ENCODE assay signal across 27 cellular contexts in the genomic region with DNA sequence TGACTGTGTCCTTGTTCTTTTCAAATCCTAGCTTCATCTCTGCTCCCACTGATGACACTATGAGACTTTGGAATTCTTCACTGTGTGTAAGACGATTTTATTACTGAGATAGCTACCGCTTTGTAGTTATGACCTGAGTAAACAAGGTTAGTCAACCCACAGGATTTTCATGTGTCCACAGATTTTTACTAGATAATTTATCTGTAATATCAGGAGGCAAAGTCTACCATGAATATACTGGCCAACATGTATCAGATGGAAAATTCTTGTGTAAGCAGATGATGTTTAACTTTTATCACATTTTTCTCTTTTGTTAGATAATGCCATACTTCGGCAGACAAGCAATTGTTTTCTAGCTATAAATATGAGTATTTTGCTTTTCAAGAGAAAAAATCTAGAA.
DNase-seq lines count a peak whose midpoint lies in the region; ATAC-seq, FAIRE-seq and TF ChIP-seq lines count a peak whose summit lies in the region.
"Had no signal": no experiment of that assay in that cellular context is flagged by ENCODE, and none has a peak within 500 bp of the region (broad histone marks: within the 10 kb centered on the region; RNA-seq: fewer than 3 reads in every experiment).

No MANE protein-coding gene starts in this region.

- no peak overlapping the region for H3K27ac Mint-ChIP-seq in activated T-cell treated with anti-CD3 and anti-CD28 coated beads, Interleukin-2, amount 50 U/mL, for 72 hours
- H3K27ac Mint-ChIP-seq: activated CD8-positive, alpha-beta T cell treated with anti-CD3 and anti-CD28 coated beads for 36 hours; activated naive CD4-positive, alpha-beta T cell treated with anti-CD3 and anti-CD28 coated beads, Interleukin-2, amount 50 U/mL, for 72 hours; CD8-positive, alpha-beta T cell; progenitor cell of endocrine pancreas; stimulated activated naive CD8-positive, alpha-beta T cell treated with anti-CD3 and anti-CD28 coated beads, Interleukin-15, Interleukin-2, amounts not matched to agents 100 ng/mL and 50 ng/mL, for 24 hours; T-helper 1 cell treated with Interleukin-12 subunit alpha and Interleukin-12 subunit beta and Interleukin-4 antibody, amounts not matched to agents 30 μg/mL and 1 μg/mL, for 36 hours had no signal

- ATAC-seq in PC-3: peak; percentile 95
- ATAC-seq in activated T-cell treated with anti-CD3 and anti-CD28 coated beads, Interleukin-2, amount 50 U/mL, for 72 hours (replicated peaks in 1 of 2): no peak
- ATAC-seq in HG03025 (IDR thresholded peaks at IDR 0.05; ENCODE audit: low FRiP score, unreplicated experiment): no peak
- ATAC-seq: activated CD8-positive, alpha-beta T cell treated with anti-CD3 and anti-CD28 coated beads for 36 hours; activated naive CD4-positive, alpha-beta T cell treated with anti-CD3 and anti-CD28 coated beads, Interleukin-2, amount 50 U/mL, for 72 hours; CD8-positive, alpha-beta T cell had no signal

- peak overlapping the region; percentile 58 for H3K27ac ChIP-seq in PC-3 (ENCODE audit: low read length)
- H3K27ac ChIP-seq in hepatocyte: peak overlapping the region; percentile 20
- H3K27ac ChIP-seq in smooth muscle cell (ENCODE audit: low read depth): peak overlapping the region; percentile 19
- H3K27ac ChIP-seq: cardiac muscle cell, coronary artery, thoracic aorta had no signal

- H3K4me3 ChIP-seq in PC-3 (ENCODE audit: low read length): no peak overlapping the region
- H3K4me3 ChIP-seq in hepatocyte: no peak overlapping the region
- H3K4me3 ChIP-seq in smooth muscle cell: no peak overlapping the region
- H3K4me3 ChIP-seq: cardiac muscle cell, coronary artery, thoracic aorta had no signal

- WGBS in hepatocyte (ENCODE audit: low lambda C conversion rate, missing lambda C conversion rate): 41% methylated on average over 3 of the region's 3 CpGs
- WGBS in smooth muscle cell (ENCODE audit: low lambda C conversion rate): 33% methylated on average over 3 of the region's 3 CpGs

- no peaks in the 10 kb centered on the region for H3K9me2 ChIP-seq in PC-3 (replicated peaks; ENCODE audit: low read length)
- no peaks in the 10 kb centered on the region for H3K9me2 ChIP-seq in hepatocyte (replicated peaks; ENCODE audit: insufficient read depth)

- H3K9me3 ChIP-seq in PC-3 (ENCODE audit: low read length) (no peaks in the 10 kb centered on the region), hepatocyte (ENCODE audit: low read depth) (no peaks in the 10 kb centered on the region), smooth muscle cell (replicated peaks; ENCODE audit: low read depth) (no peaks in the 10 kb centered on the region)
- H3K9me3 ChIP-seq: thoracic aorta had no signal

- FAIRE-seq in HTR-8/SVneo (lab: Jason Lieb, UNC) (peak; percentile 26), H54 (lab: Jason Lieb, UNC) (no peak)

- CTCF ChIA-PET in PC-3 (lab: Charles Lee): interaction anchor here (0.6 kb wide), 1 partner anchor 24 kb away, joined by 3 read pairs; no protein-coding TSS in a partner anchor

- POLR2A ChIA-PET in PC-3 (lab: Charles Lee; ENCODE audit: unreplicated experiment): no interaction called here

- peaks cover 6% of the 10 kb centered on the region for H3K4me1 Mint-ChIP-seq in activated T-cell treated with anti-CD3 and anti-CD28 coated beads, Interleukin-2, amount 50 U/mL, for 72 hours (ENCODE audit: low read depth)

- DNase-seq in HTR-8/SVneo (ENCODE audit: insufficient read length, low spot score) (no peak), PC-3 (peak; percentile 88), hepatocyte (ENCODE audit: low spot score) (peak; percentile 23), smooth muscle cell (lab: John Stamatoyannopoulos, UW; ENCODE audit: unreplicated experiment) (no peak), NCI-H1694 treated with DMSO at 0.1 percent for 48 hours (lab: John Stamatoyannopoulos, UW) (no peak), H54 (ENCODE audit: insufficient read length, low spot score) (no peak)
- no peak for DNase-seq in activated T-cell treated with anti-CD3 and anti-CD28 coated beads, Interleukin-2, amount 50 U/mL, for 72 hours
- DNase-seq: activated CD8-positive, alpha-beta T cell treated with anti-CD3 and anti-CD28 coated beads for 36 hours; anterior cingulate cortex; CD8-positive, alpha-beta T cell; effector memory CD4-positive, alpha-beta T cell; GDM1; HCEC 1CT; kidney; NCI-H1105; NCI-H2029 treated with DMSO at 0.1 percent for 48 hours; NCI-H2227 treated with DMSO at 0.1 percent for 48 hours; NCI-H748 treated with DMSO at 0.1 percent for 48 hours; RPMI8226 had no signal

- H3K27me3 Mint-ChIP-seq in activated T-cell treated with anti-CD3 and anti-CD28 coated beads, Interleukin-2, amount 50 U/mL, for 72 hours (ENCODE audit: low read depth): no peaks in the 10 kb centered on the region
- H3K27me3 Mint-ChIP-seq: activated CD8-positive, alpha-beta T cell treated with anti-CD3 and anti-CD28 coated beads for 36 hours; progenitor cell of endocrine pancreas; stimulated activated naive CD8-positive, alpha-beta T cell treated with anti-CD3 and anti-CD28 coated beads, Interleukin-15, Interleukin-2, amounts not matched to agents 100 ng/mL and 50 ng/mL, for 24 hours had no signal

- TF ChIP-seq POLR2A in H54 (IDR thresholded peaks at IDR 0.05; ENCODE audit: low read depth, low read length): no peak

- H3F3A ChIP-seq in PC-3 (ENCODE audit: low read length, unreplicated experiment) (no peaks in the 10 kb centered on the region), smooth muscle cell (ENCODE audit: low read depth) (peaks cover 3% of the 10 kb centered on the region)

- no peak overlapping the region for H2AFZ ChIP-seq in PC-3 (ENCODE audit: low read length)
- H2AFZ ChIP-seq in hepatocyte: no peak overlapping the region
- H2AFZ ChIP-seq in smooth muscle cell (ENCODE audit: low read depth): peak overlapping the region; percentile 0

- peaks cover 28% of the 10 kb centered on the region for H3K4me1 ChIP-seq in PC-3 (ENCODE audit: insufficient read depth, low read length)
- peaks cover 22% of the 10 kb centered on the region for H3K4me1 ChIP-seq in hepatocyte (ENCODE audit: insufficient read depth)
- H3K4me1 ChIP-seq in smooth muscle cell (ENCODE audit: low read depth): peaks cover 9% of the 10 kb centered on the region

- peaks cover 0 to 1% of the 10 kb centered on the region in 2 donors for H3K36me3 Mint-ChIP-seq in activated T-cell treated with anti-CD3 and anti-CD28 coated beads, Interleukin-2, amount 50 U/mL, for 72 hours (ENCODE audit: insufficient read depth in 2 of 2)
- H3K36me3 Mint-ChIP-seq: activated naive CD4-positive, alpha-beta T cell treated with anti-CD3 and anti-CD28 coated beads, Interleukin-2, amount 50 U/mL, for 72 hours; CD8-positive, alpha-beta T cell had no signal

- no peak overlapping the region for H3K4me3 Mint-ChIP-seq in activated T-cell treated with anti-CD3 and anti-CD28 coated beads, Interleukin-2, amount 50 U/mL, for 72 hours
- H3K4me3 Mint-ChIP-seq: activated CD8-positive, alpha-beta T cell treated with anti-CD3 and anti-CD28 coated beads for 36 hours; CD8-positive, alpha-beta T cell; stimulated activated naive CD8-positive, alpha-beta T cell treated with anti-CD3 and anti-CD28 coated beads, Interleukin-15, Interleukin-2, amounts not matched to agents 100 ng/mL and 50 ng/mL, for 24 hours; T-helper 1 cell treated with Interleukin-12 subunit alpha and Interleukin-12 subunit beta and Interleukin-4 antibody, amounts not matched to agents 30 μg/mL and 1 μg/mL, for 36 hours had no signal

- H3K9ac ChIP-seq in PC-3 (ENCODE audit: low read length) (no peak overlapping the region), smooth muscle cell (ENCODE audit: low read depth) (no peak overlapping the region)

- TF ChIP-seq CTCF in PC-3 (conservative IDR thresholded peaks at IDR 0.05; ENCODE audit: low read depth, low read length) (no peak), hepatocyte (IDR thresholded peaks at IDR 0.05; ENCODE audit: poor library complexity) (no peak), smooth muscle cell (IDR thresholded peaks at IDR 0.05; ENCODE audit: borderline replicate concordance, insufficient read depth, poor library complexity, severe bottlenecking) (no peak)

- H3K4me2 ChIP-seq in PC-3 (ENCODE audit: low read length) (peak overlapping the region; percentile 31), hepatocyte (no peak overlapping the region), smooth muscle cell (no peak overlapping the region)

- H3K79me2 ChIP-seq in PC-3 (ENCODE audit: low read length) (no peaks in the 10 kb centered on the region), hepatocyte (no peaks in the 10 kb centered on the region), smooth muscle cell (ENCODE audit: low read depth) (no peaks in the 10 kb centered on the region)

- BruUV-seq in PC-3 (replicated peaks; lab: Mats Ljungman, UMichigan): no TSS peak

- H3K9me3 Mint-ChIP-seq in activated T-cell treated with anti-CD3 and anti-CD28 coated beads, Interleukin-2, amount 50 U/mL, for 72 hours: no peaks in the 10 kb centered on the region
- H3K9me3 Mint-ChIP-seq: activated CD8-positive, alpha-beta T cell treated with anti-CD3 and anti-CD28 coated beads for 36 hours; activated naive CD4-positive, alpha-beta T cell treated with anti-CD3 and anti-CD28 coated beads, Interleukin-2, amount 50 U/mL, for 72 hours; CD8-positive, alpha-beta T cell; stimulated activated naive CD8-positive, alpha-beta T cell treated with anti-CD3 and anti-CD28 coated beads, Interleukin-15, Interleukin-2, amounts not matched to agents 100 ng/mL and 50 ng/mL, for 24 hours had no signal

- H3K36me3 ChIP-seq in PC-3 (ENCODE audit: low read depth, low read length): no peaks in the 10 kb centered on the region
- H3K36me3 ChIP-seq in hepatocyte (replicated peaks; ENCODE audit: insufficient read depth, low read depth): no peaks in the 10 kb centered on the region
- no peaks in the 10 kb centered on the region for H3K36me3 ChIP-seq in smooth muscle cell (ENCODE audit: low read depth)
- H3K36me3 ChIP-seq: cardiac muscle cell, thoracic aorta had no signal

- H4K20me1 ChIP-seq in PC-3 (ENCODE audit: low read length) (no peaks in the 10 kb centered on the region), hepatocyte (ENCODE audit: insufficient read depth, poor library complexity, severe bottlenecking) (no peaks in the 10 kb centered on the region), smooth muscle cell (ENCODE audit: low read depth) (no peaks in the 10 kb centered on the region)

- no peaks in the 10 kb centered on the region for H3K27me3 ChIP-seq in PC-3 (ENCODE audit: low read length)
- no peaks in the 10 kb centered on the region for H3K27me3 ChIP-seq in hepatocyte
- no peaks in the 10 kb centered on the region for H3K27me3 ChIP-seq in smooth muscle cell (ENCODE audit: low read depth)
- H3K27me3 ChIP-seq: cardiac muscle cell had no signal

- intact Hi-C loops in PC-3 (cut with micrococcal nuclease): no loop called here

Comparison
In these comparisons a context has a peak if more than half of its experiments do, and no peak if none do; other contexts are left out.
1. DNase-seq: peak in PC-3 (single experiment) and hepatocyte (single experiment); none in HTR-8/SVneo (single experiment), smooth muscle cell (single experiment), NCI-H1694 treated with DMSO at 0.1 percent for 48 hours (single experiment), activated T-cell treated with anti-CD3 and anti-CD28 coated beads, Interleukin-2, amount 50 U/mL, for 72 hours (0 of 2) and H54 (single experiment).
2. Peak in every context shown above with its lines, with median percentiles within 50 percentile points of each other: H3K27ac ChIP-seq.